15 cellular contexts compared by ENCODE assay signal in the genomic region with DNA sequence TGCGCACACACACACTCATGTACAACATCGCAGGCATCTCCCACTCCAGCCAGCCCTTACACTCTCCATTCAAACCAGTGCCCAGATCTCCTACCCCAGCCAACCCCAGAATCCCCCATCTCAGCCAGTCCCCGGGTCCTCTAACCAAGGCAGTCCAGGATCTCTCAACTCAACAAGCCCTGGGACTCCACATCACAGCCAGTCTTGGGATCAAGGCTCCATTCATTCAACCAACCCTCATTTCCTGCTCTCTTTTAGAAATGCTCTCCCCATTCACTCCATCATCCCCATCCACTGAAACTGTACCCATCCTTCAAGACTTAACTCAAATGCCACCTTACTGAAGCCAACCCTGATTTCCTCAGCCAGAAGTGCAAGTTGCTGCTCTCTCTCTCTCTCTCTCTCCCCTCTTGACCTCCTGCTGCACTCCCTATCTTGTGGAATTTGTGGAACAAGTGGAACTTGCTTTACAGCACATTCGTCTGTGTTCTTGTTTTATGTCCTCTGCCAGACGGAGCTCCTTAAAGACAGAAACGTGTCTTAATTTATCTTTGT. TPM values are rescaled to one million over a fixed set of nuclear protein-coding genes. Genes with fewer than 3 reads are reported as not detected.
DNase-seq lines count a peak whose midpoint lies in the region; TF ChIP-seq lines count a peak whose summit lies in the region.
"Had no signal": no experiment of that assay in that cellular context is flagged by ENCODE, and none has a peak within 500 bp of the region (broad histone marks: within the 10 kb centered on the region; RNA-seq: fewer than 3 reads in every experiment).

No MANE protein-coding gene starts in this region.

- peaks cover 0 to 2% of the 10 kb centered on the region in 2 donors for H3K36me3 Mint-ChIP-seq in CD4-positive, alpha-beta memory T cell
- H3K36me3 Mint-ChIP-seq in brain (no peaks in the 10 kb centered on the region), nephron (ENCODE audit: low read depth) (no peaks in the 10 kb centered on the region)

- no peaks in the 10 kb centered on the region for H3K9me3 ChIP-seq in CD4-positive, alpha-beta memory T cell (ENCODE audit: control insufficient read depth in 1 of 2, low read length in 2 of 2)
- H3K9me3 ChIP-seq in HEK293 (ENCODE audit: control insufficient read depth, insufficient read depth, low read depth, low read length) = peaks cover 2% of the 10 kb centered on the region; the same call in 1 of the 2 replicates

- H3K27ac Mint-ChIP-seq in CD4-positive, alpha-beta memory T cell = peak overlapping the region in 3 of 7 donors; percentile 0 to 70 (median 60)
- H3K27ac Mint-ChIP-seq in brain (peak overlapping the region in 3 of 5 experiments; percentile 2 to 75 (median 38)), nephron (peak overlapping the region in 1 of 3 experiments; percentile 63)

- H3K36me3 ChIP-seq in CD4-positive, alpha-beta memory T cell (ENCODE audit: insufficient read depth, low read length) = no peaks in the 10 kb centered on the region
- no peaks in the 10 kb centered on the region for H3K36me3 ChIP-seq in HEK293 (ENCODE audit: control insufficient read depth in 2 of 2, insufficient read depth in 1 of 2, low read length in 2 of 2)

- intact Hi-C loops in CD4-positive, alpha-beta memory T cell (cut with micrococcal nuclease) = no loop called here

- POLR2A ChIA-PET in CD4-positive, alpha-beta memory T cell (lab: Charles Lee; ENCODE audit: partially characterized antibody) = no interaction called here
- POLR2A ChIA-PET in HEK293 (lab: Yijun Ruan, JAX) = interaction anchor here (3.2 kb wide), 1 partner anchor 100 kb away, joined by 13 read pairs; a partner anchor contains a TSS

- peaks cover 12 to 23% (median 16%) of the 10 kb centered on the region in 4 donors for H3K4me1 Mint-ChIP-seq in CD4-positive, alpha-beta memory T cell
- peaks cover 35% of the 10 kb centered on the region for H3K4me1 Mint-ChIP-seq in brain
- peaks cover 33% of the 10 kb centered on the region for H3K4me1 Mint-ChIP-seq in nephron

- peaks cover 8% of the 10 kb centered on the region for H3K27me3 ChIP-seq in CD4-positive, alpha-beta memory T cell (ENCODE audit: insufficient read depth, low read length)

- H3K27me3 Mint-ChIP-seq in CD4-positive, alpha-beta memory T cell = peaks cover 25 to 33% of the 10 kb centered on the region in 2 donors
- H3K27me3 Mint-ChIP-seq in brain (peaks cover 49% of the 10 kb centered on the region), nephron (ENCODE audit: low read depth) (peaks cover 68% of the 10 kb centered on the region)

- no peak overlapping the region for H3K27ac ChIP-seq in CD4-positive, alpha-beta memory T cell (ENCODE audit: low read depth, low read length)
- H3K27ac ChIP-seq in HEK293 (ENCODE audit: extremely low read depth, low read depth, low read length) = no peak overlapping the region
- H3K27ac ChIP-seq: foreskin keratinocyte had no signal

- peak overlapping the region; percentile 46 to 88 (median 67) for H3K4me3 Mint-ChIP-seq in CD4-positive, alpha-beta memory T cell
- H3K4me3 Mint-ChIP-seq in brain = peak overlapping the region; percentile 73 to 86 (median 78)
- H3K4me3 Mint-ChIP-seq in nephron = peak overlapping the region; percentile 79 to 88 (median 82)

- DNase-seq in CD4-positive, alpha-beta memory T cell = no peak
- DNase-seq in iPS-NIHi7 (ENCODE audit: extremely low spot score) = no peak
- DNase-seq in NCI-H2029 (lab: John Stamatoyannopoulos, UW) = no peak
- no peak for DNase-seq in stimulated activated CD4-positive, alpha-beta T cell treated with anti-CD3 and anti-CD28 coated beads, Interleukin-4, amount 100 ng/mL, for 24 hours
- DNase-seq: activated CD4-positive, alpha-beta T cell treated with anti-CD3 and anti-CD28 coated beads, Interleukin-2, amount 50 U/mL, for 4 hours; effector CD4-positive, alpha-beta T cell; foreskin keratinocyte; GDM1; kidney; NCI-H1092 treated with DMSO at 0.1 percent for 48 hours; NCI-H446 had no signal

- TF ChIP-seq CTCF in HEK293 (tag by site-specific recombination; IDR thresholded peaks at IDR 0.05) = no peak
- TF ChIP-seq CTCF in brain (conservative IDR thresholded peaks at IDR 0.05) = no peak
- TF ChIP-seq CTCF in nephron (IDR thresholded peaks at IDR 0.05; ENCODE audit: unreplicated experiment in 3 of 3) = no peak

- H3K9me3 Mint-ChIP-seq in CD4-positive, alpha-beta memory T cell = peaks cover 0 to 2% (median 0%) of the 10 kb centered on the region in 8 donors
- H3K9me3 Mint-ChIP-seq in brain = peaks cover 0 to 25% (median 4%) of the 10 kb centered on the region in 5 experiments
- H3K9me3 Mint-ChIP-seq in nephron = peaks cover 16% of the 10 kb centered on the region

- no peak overlapping the region for H3K4me3 ChIP-seq in CD4-positive, alpha-beta memory T cell (ENCODE audit: low read length in 2 of 2)
- no peak overlapping the region for H3K4me3 ChIP-seq in HEK293 (ENCODE audit: low read depth, low read length)

- peaks cover 16% of the 10 kb centered on the region for H3K4me1 ChIP-seq in CD4-positive, alpha-beta memory T cell (ENCODE audit: insufficient read depth, low read length)
- H3K4me1 ChIP-seq in HEK293 (ENCODE audit: control insufficient read depth, insufficient read depth, low read length) = peaks cover 14% of the 10 kb centered on the region
- H3K4me1 ChIP-seq: foreskin keratinocyte had no signal

- CTCF ChIA-PET in CD4-positive, alpha-beta memory T cell (lab: Charles Lee; ENCODE audit: partially characterized antibody) = interaction anchor here (1.2 kb wide), 1 partner anchor 36 kb away, joined by 3 read pairs; no protein-coding TSS in a partner anchor
- CTCF ChIA-PET in HEK293 (lab: Yijun Ruan, JAX) = interaction anchor here (0.8 to 1.3 kb wide), 4 partner anchors 10 to 38 kb away, joined by 3 to 6 read pairs (median 4); no protein-coding TSS in a partner anchor

TF ChIP-seq in HEK293, 187 proteins besides CTCF, POLR2A, EP300 and RAD21 (continues in another document):
- TF ChIP-seq ZNF174 (tag by site-specific recombination; IDR thresholded peaks at IDR 0.05) (no peak), GLIS1 (tag by site-specific recombination; IDR thresholded peaks at IDR 0.05) (peak; percentile 34; the same call in 1 of the 2 replicates), FEZF1 (tag by site-specific recombination; IDR thresholded peaks at IDR 0.05) (no peak), ZNF292 (tag by site-specific recombination; IDR thresholded peaks at IDR 0.05; ENCODE audit: borderline replicate concordance, low read depth) (no peak), PRDM1 (tag by site-specific recombination; IDR thresholded peaks at IDR 0.05) (peak; percentile 82), ZBTB20 (tag by site-specific recombination; IDR thresholded peaks at IDR 0.05) (peak; percentile 65)
- TF ChIP-seq, protein P1, sequence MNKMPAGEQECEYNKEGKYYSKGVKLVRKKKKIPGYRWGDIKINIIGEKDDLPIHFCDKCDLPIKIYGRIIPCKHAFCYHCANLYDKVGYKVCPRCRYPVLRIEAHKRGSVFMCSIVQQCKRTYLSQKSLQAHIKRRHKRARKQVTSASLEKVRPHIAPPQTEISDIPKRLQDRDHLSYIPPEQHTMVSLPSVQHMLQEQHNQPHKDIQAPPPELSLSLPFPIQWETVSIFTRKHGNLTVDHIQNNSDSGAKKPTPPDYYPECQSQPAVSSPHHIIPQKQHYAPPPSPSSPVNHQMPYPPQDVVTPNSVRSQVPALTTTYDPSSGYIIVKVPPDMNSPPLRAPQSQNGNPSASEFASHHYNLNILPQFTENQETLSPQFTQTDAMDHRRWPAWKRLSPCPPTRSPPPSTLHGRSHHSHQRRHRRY (tag by site-specific recombination; IDR thresholded peaks at IDR 0.05) = no peak
- TF ChIP-seq, protein P2, sequence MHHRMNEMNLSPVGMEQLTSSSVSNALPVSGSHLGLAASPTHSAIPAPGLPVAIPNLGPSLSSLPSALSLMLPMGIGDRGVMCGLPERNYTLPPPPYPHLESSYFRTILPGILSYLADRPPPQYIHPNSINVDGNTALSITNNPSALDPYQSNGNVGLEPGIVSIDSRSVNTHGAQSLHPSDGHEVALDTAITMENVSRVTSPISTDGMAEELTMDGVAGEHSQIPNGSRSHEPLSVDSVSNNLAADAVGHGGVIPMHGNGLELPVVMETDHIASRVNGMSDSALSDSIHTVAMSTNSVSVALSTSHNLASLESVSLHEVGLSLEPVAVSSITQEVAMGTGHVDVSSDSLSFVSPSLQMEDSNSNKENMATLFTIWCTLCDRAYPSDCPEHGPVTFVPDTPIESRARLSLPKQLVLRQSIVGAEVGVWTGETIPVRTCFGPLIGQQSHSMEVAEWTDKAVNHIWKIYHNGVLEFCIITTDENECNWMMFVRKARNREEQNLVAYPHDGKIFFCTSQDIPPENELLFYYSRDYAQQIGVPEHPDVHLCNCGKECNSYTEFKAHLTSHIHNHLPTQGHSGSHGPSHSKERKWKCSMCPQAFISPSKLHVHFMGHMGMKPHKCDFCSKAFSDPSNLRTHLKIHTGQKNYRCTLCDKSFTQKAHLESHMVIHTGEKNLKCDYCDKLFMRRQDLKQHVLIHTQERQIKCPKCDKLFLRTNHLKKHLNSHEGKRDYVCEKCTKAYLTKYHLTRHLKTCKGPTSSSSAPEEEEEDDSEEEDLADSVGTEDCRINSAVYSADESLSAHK (tag by site-specific recombination; IDR thresholded peaks at IDR 0.05) = no peak
- TF ChIP-seq, protein P3, sequence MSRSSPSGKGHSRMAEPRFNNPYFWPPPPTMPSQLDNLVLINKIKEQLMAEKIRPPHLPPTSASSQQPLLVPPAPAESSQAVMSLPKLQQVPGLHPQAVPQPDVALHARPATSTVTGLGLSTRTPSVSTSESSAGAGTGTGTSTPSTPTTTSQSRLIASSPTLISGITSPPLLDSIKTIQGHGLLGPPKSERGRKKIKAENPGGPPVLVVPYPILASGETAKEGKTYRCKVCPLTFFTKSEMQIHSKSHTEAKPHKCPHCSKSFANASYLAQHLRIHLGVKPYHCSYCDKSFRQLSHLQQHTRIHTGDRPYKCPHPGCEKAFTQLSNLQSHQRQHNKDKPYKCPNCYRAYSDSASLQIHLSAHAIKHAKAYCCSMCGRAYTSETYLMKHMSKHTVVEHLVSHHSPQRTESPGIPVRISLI (tag by site-specific recombination; IDR thresholded peaks at IDR 0.05) = no peak
- TF ChIP-seq, protein P4, sequence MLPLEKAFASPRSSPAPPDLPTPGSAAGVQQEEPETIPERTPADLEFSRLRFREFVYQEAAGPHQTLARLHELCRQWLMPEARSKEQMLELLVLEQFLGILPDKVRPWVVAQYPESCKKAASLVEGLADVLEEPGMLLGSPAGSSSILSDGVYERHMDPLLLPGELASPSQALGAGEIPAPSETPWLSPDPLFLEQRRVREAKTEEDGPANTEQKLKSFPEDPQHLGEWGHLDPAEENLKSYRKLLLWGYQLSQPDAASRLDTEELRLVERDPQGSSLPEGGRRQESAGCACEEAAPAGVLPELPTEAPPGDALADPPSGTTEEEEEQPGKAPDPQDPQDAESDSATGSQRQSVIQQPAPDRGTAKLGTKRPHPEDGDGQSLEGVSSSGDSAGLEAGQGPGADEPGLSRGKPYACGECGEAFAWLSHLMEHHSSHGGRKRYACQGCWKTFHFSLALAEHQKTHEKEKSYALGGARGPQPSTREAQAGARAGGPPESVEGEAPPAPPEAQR (tag by site-specific recombination; IDR thresholded peaks at IDR 0.05) = no peak

RNA-seq across cellular contexts. Expression of a gene that starts 40.6 kb away (rescaled TPM):
- total RNA-seq in CD4-positive, alpha-beta memory T cell = 1 to 10 TPM; 1.5 TPM
- under 1 TPM; 0.12 to 0.33 TPM for polyA plus RNA-seq in CD4-positive, alpha-beta memory T cell
- 17.8 TPM for polyA plus RNA-seq in brain (ENCODE audit: insufficient read depth, low read depth, low replicate concordance)
- total RNA-seq: OCI-LY7 had no signal

Comparison
In these comparisons a context has a peak if more than half of its experiments do, and no peak if none do; other contexts are left out.
1. RNA of a gene that starts 40.6 kb away (polyA plus RNA-seq): 17.8 TPM in brain (single experiment); 0.12 to 0.33 TPM in CD4-positive, alpha-beta memory T cell; every median in the first group is over 10 times any median in the second.
2. Peak in every context shown above with its lines, with median percentiles within 50 percentile points of each other: H3K4me3 Mint-ChIP-seq.